In the genomic region with DNA sequence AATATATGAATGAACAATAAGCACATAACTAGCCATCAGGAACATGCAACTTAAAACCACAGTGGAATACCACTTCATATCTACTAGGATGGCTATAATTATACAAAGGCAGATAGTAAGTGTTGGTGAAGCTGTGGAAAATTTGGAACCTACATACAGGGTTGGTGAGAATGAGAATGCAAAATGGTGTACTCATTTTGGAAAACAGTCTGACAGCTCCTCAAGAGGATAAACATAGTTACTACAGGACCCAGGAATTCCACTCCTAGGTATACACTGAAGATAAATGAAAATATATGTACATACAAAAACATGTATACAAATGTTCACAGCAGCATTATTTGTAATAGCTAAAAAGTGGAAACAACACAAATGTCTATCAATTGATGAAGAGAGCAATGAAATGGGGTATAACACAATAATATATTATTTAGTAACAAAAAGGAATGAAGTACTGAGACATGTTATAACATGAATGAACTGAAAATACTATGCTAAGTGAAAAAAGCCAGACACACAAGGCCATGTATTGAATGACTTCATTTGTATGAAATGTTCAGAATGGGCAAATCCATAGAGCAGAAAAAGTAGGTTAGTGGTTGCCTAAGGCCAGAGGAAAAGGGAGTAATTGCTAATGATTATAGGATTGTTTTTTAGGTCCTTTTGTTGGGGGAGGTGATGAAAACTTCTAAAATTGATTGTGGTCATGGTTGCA, we compare ENCODE assay signal across 11 cellular contexts. TPM values are rescaled to one million over a fixed set of nuclear protein-coding genes. Genes with fewer than 3 reads are reported as not detected.
DNase-seq lines count a peak whose midpoint lies in the region; TF ChIP-seq lines count a peak whose summit lies in the region.
"Had no signal": no experiment of that assay in that cellular context is flagged by ENCODE, and none has a peak within 500 bp of the region (broad histone marks: within the 10 kb centered on the region; RNA-seq: fewer than 3 reads in every experiment).

No MANE protein-coding gene starts in this region.

- H3K27ac Mint-ChIP-seq in endothelial cell (ENCODE audit: unreplicated experiment) (no peak overlapping the region), progenitor cell of endocrine pancreas (no peak overlapping the region)
- no peak overlapping the region for H3K27ac Mint-ChIP-seq in activated T-helper 2 cell treated with anti-CD3 and anti-CD28 coated beads, Interferon-gamma antibody, Interleukin-2, Interleukin-4, amounts not matched to agents 10 μg/mL and 5 μg/mL and 100 μg/mL, durations not matched to agents 14 hours and 24 hours and 36 hours
- H3K27ac Mint-ChIP-seq: activated naive CD8-positive, alpha-beta T cell had no signal

- DNase-seq in SKM-1 treated with dmso at 0.1 percent for 144 hours (lab: John Stamatoyannopoulos, UW; ENCODE audit: unreplicated experiment): peak; percentile 6
- DNase-seq in SKM-1 (lab: John Stamatoyannopoulos, UW; ENCODE audit: unreplicated experiment): no peak
- peak; percentile 45 for DNase-seq in NCI-H69 (lab: John Stamatoyannopoulos, UW)
- no peak for DNase-seq in endothelial cell (ENCODE audit: low spot score)
- no peak for DNase-seq in progenitor cell of endocrine pancreas (ENCODE audit: low spot score, unreplicated experiment)
- DNase-seq in activated naive CD4-positive, alpha-beta T cell (lab: John Stamatoyannopoulos, UW): no peak
- no peak for DNase-seq in medulla oblongata (ENCODE audit: extremely low spot score)
- DNase-seq in activated T-helper 2 cell treated with anti-CD3 and anti-CD28 coated beads, Interferon-gamma antibody, Interleukin-2, Interleukin-4, amounts not matched to agents 10 μg/mL and 5 μg/mL and 100 μg/mL, durations not matched to agents 14 hours and 24 hours and 36 hours (ENCODE audit: low spot score): no peak
- DNase-seq: activated CD4-positive, CD25-positive, alpha-beta regulatory T cell; gastrocnemius medialis had no signal

- no peaks in the 10 kb centered on the region for H3K36me3 Mint-ChIP-seq in endothelial cell (ENCODE audit: low read depth, unreplicated experiment)
- peaks cover 7% of the 10 kb centered on the region for H3K36me3 Mint-ChIP-seq in progenitor cell of endocrine pancreas (ENCODE audit: insufficient read depth)
- H3K36me3 Mint-ChIP-seq in activated T-helper 2 cell treated with anti-CD3 and anti-CD28 coated beads, Interferon-gamma antibody, Interleukin-2, Interleukin-4, amounts not matched to agents 10 μg/mL and 5 μg/mL and 100 μg/mL, durations not matched to agents 14 hours and 24 hours and 36 hours (ENCODE audit: low read depth): peaks cover 4% of the 10 kb centered on the region

- H3K4me1 Mint-ChIP-seq in endothelial cell (ENCODE audit: unreplicated experiment): peaks cover 4% of the 10 kb centered on the region
- H3K4me1 Mint-ChIP-seq in progenitor cell of endocrine pancreas (ENCODE audit: low read depth): no peaks in the 10 kb centered on the region
- no peaks in the 10 kb centered on the region for H3K4me1 Mint-ChIP-seq in activated T-helper 2 cell treated with anti-CD3 and anti-CD28 coated beads, Interferon-gamma antibody, Interleukin-2, Interleukin-4, amounts not matched to agents 10 μg/mL and 5 μg/mL and 100 μg/mL, durations not matched to agents 14 hours and 24 hours and 36 hours (ENCODE audit: low read depth)

- peak; percentile 55 for TF ChIP-seq CTCF in endothelial cell (IDR thresholded peaks at IDR 0.05; ENCODE audit: unreplicated experiment)
- peak; percentile 35 for TF ChIP-seq CTCF in progenitor cell of endocrine pancreas (IDR thresholded peaks at IDR 0.05; ENCODE audit: unreplicated experiment)

- H3K27me3 Mint-ChIP-seq in endothelial cell (ENCODE audit: unreplicated experiment) (peaks cover 2% of the 10 kb centered on the region), progenitor cell of endocrine pancreas (no peaks in the 10 kb centered on the region)
- H3K27me3 Mint-ChIP-seq in activated T-helper 2 cell treated with anti-CD3 and anti-CD28 coated beads, Interferon-gamma antibody, Interleukin-2, Interleukin-4, amounts not matched to agents 10 μg/mL and 5 μg/mL and 100 μg/mL, durations not matched to agents 14 hours and 24 hours and 36 hours (ENCODE audit: low read depth): no peaks in the 10 kb centered on the region
- H3K27me3 Mint-ChIP-seq: activated naive CD8-positive, alpha-beta T cell had no signal

- H3K4me3 Mint-ChIP-seq in endothelial cell (ENCODE audit: unreplicated experiment) (no peak overlapping the region), progenitor cell of endocrine pancreas (ENCODE audit: low read depth) (no peak overlapping the region)
- H3K4me3 Mint-ChIP-seq in activated T-helper 2 cell treated with anti-CD3 and anti-CD28 coated beads, Interferon-gamma antibody, Interleukin-2, Interleukin-4, amounts not matched to agents 10 μg/mL and 5 μg/mL and 100 μg/mL, durations not matched to agents 14 hours and 24 hours and 36 hours (ENCODE audit: low read depth): no peak overlapping the region
- H3K4me3 Mint-ChIP-seq: activated naive CD8-positive, alpha-beta T cell had no signal

- no peaks in the 10 kb centered on the region for H3K9me3 Mint-ChIP-seq in endothelial cell (ENCODE audit: unreplicated experiment)
- H3K9me3 Mint-ChIP-seq in progenitor cell of endocrine pancreas (ENCODE audit: low read depth): no peaks in the 10 kb centered on the region
- no peaks in the 10 kb centered on the region for H3K9me3 Mint-ChIP-seq in activated T-helper 2 cell treated with anti-CD3 and anti-CD28 coated beads, Interferon-gamma antibody, Interleukin-2, Interleukin-4, amounts not matched to agents 10 μg/mL and 5 μg/mL and 100 μg/mL, durations not matched to agents 14 hours and 24 hours and 36 hours

- intact Hi-C loops in activated T-helper 2 cell treated with anti-CD3 and anti-CD28 coated beads, Interferon-gamma antibody, Interleukin-2, Interleukin-4, amounts not matched to agents 10 μg/mL and 5 μg/mL and 100 μg/mL, durations not matched to agents 14 hours and 24 hours and 36 hours (cut with micrococcal nuclease): loop anchor here (10.0 kb wide), 2 partner anchors 104 to 454 kb away; a partner anchor contains a TSS

RNA-seq across cellular contexts. Expression of a gene that starts 31.2 kb away (rescaled TPM):
- total RNA-seq in endothelial cell (ENCODE audit: unreplicated experiment) (50.8 TPM), progenitor cell of endocrine pancreas (72.3 and 76.8 TPM in 2 replicates)
- total RNA-seq in activated T-helper 2 cell treated with anti-CD3 and anti-CD28 coated beads, Interferon-gamma antibody, Interleukin-2, Interleukin-4, amounts not matched to agents 10 μg/mL and 5 μg/mL and 100 μg/mL, durations not matched to agents 14 hours and 24 hours and 36 hours: 59.8 and 60.7 TPM in 2 replicates

Comparison
In these comparisons a context has a peak if more than half of its experiments do, and no peak if none do; other contexts are left out.
1. DNase-seq: peak in SKM-1 treated with dmso at 0.1 percent for 144 hours (single experiment) and NCI-H69 (single experiment); none in SKM-1 (single experiment), endothelial cell (single experiment), progenitor cell of endocrine pancreas (single experiment), activated naive CD4-positive, alpha-beta T cell (0 of 4), medulla oblongata (single experiment) and activated T-helper 2 cell treated with anti-CD3 and anti-CD28 coated beads, Interferon-gamma antibody, Interleukin-2, Interleukin-4, amounts not matched to agents 10 μg/mL and 5 μg/mL and 100 μg/mL, durations not matched to agents 14 hours and 24 hours and 36 hours (single experiment).